ENCODE assay signal across 8 cellular contexts in the genomic region with DNA sequence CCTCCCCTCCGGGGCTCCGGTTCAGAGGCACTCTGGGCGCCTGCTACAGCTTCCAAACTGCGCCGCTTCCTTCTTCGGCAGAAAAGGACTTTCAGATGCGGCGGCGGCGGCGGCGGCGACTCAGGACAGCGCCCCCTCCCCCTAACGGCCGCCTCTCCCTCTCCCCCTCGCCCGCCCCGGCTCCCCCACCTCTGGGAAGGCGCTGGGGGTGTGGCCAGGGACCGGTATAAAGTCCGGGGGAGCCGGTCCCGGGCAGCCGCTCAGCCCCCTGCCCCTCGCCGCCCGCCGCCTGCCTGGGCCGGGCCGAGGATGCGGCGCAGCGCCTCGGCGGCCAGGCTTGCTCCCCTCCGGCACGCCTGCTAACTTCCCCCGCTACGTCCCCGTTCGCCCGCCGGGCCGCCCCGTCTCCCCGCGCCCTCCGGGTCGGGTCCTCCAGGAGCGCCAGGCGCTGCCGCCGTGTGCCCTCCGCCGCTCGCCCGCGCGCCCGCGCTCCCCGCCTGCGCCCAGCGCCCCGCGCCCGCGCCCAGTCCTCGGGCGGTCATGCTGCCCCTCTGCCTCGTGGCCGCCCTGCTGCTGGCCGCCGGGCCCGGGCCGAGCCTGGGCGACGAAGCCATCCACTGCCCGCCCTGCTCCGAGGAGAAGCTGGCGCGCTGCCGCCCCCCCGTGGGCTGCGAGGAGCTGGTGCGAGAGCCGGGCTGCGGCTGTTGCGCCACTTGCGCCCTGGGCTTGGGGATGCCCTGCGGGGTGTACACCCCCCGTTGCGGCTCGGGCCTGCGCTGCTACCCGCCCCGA.
A peak's percentile ranks its signal among the peaks of the same experiment; 100 is the strongest.
DNase-seq lines count a peak whose midpoint lies in the region; ATAC-seq and TF ChIP-seq lines count a peak whose summit lies in the region.

TSS of gene IGFBP4 (plus strand) at position 255 of the 792 bp plus-strand sequence. CDS start at position 541, 286 bp downstream.

- peak within 1 kb of the TSS; percentile 75 for H3K4me3 ChIP-seq in choroid plexus epithelial cell (ENCODE audit: low read depth, low read length)

- peak; percentile 38 for DNase-seq in NCI-H2029 (lab: John Stamatoyannopoulos, UW)
- DNase-seq in NCI-H2029 treated with DMSO at 0.1 percent for 48 hours (lab: John Stamatoyannopoulos, UW): no peak
- DNase-seq in NCI-H226: peak; percentile 74
- peak; percentile 61 to 67 for DNase-seq in activated CD4-positive, alpha-beta T cell treated with anti-CD3 and anti-CD28 coated beads for 4 hours
- peak; percentile 84 for DNase-seq in choroid plexus epithelial cell (ENCODE audit: low read depth)
- DNase-seq in kidney tubule cell (ENCODE audit: low spot score): peak; percentile 73
- peak; percentile 41 to 62 for DNase-seq in stimulated activated CD4-positive, alpha-beta T cell treated with anti-CD3 and anti-CD28 coated beads, Interleukin-1b, Interleukin-23, amount 100 ng/mL, for 4 hours (ENCODE audit: low read depth in 2 of 2)

- no peak for ATAC-seq in GM21529 (IDR thresholded peaks at IDR 0.05; ENCODE audit: unreplicated experiment)

- TF ChIP-seq CTCF in choroid plexus epithelial cell (conservative IDR thresholded peaks at IDR 0.05; ENCODE audit: low read depth, low read length): no peak
